8 cellular contexts compared by ENCODE assay signal in genomic region chr5:36875051-36875788, GRCh38. TPM values are rescaled to one million over a fixed set of nuclear protein-coding genes. Genes with fewer than 3 reads are reported as not detected.
DNase-seq lines count a peak whose midpoint lies in the region; ATAC-seq lines count a peak whose summit lies in the region.

No MANE protein-coding gene starts in this region.

- 1 to 3% methylated on average over 26 of the region's 26 CpGs for WGBS in ectodermal cell, 2 experiments

- H3K4me3 ChIP-seq in ectodermal cell (ENCODE audit: insufficient read depth, low read depth, low read length), result peak overlapping the region; percentile 95

- ATAC-seq in GM19395 (IDR thresholded peaks at IDR 0.05; ENCODE audit: unreplicated experiment), result no peak

- H3K27me3 ChIP-seq in ectodermal cell (ENCODE audit: control insufficient read depth, insufficient read depth, low read length, poor library complexity, severe bottlenecking), result no peaks in the 10 kb centered on the region

- H3K4me1 ChIP-seq in ectodermal cell (ENCODE audit: control insufficient read depth, insufficient read depth, low read length), result no peaks in the 10 kb centered on the region

- peak; percentile 46 for DNase-seq in SIG-M5 treated with dmso at 0.1 percent for 504 hours (lab: John Stamatoyannopoulos, UW; ENCODE audit: unreplicated experiment)
- DNase-seq in SIG-M5 (lab: John Stamatoyannopoulos, UW), result no peak
- DNase-seq in NCI-H2171 treated with DMSO at 0.1 percent for 48 hours (lab: John Stamatoyannopoulos, UW), result peak; percentile 55
- peak; percentile 59 to 65 for DNase-seq in activated CD4-positive, alpha-beta T cell treated with anti-CD3 and anti-CD28 coated beads, Interleukin-2, amount 50 U/mL, for 48 hours
- DNase-seq in medulla oblongata (ENCODE audit: extremely low spot score), result peak; percentile 80
- DNase-seq in stimulated activated CD8-positive, alpha-beta memory T cell treated with anti-CD3 and anti-CD28 coated beads, Interleukin-2, amount 100 ng/mL, for 48 hours (ENCODE audit: low read depth in 2 of 2), result peak; percentile 26 to 42

- no peaks in the 10 kb centered on the region for H3K9me3 ChIP-seq in ectodermal cell (ENCODE audit: control insufficient read depth, low read length)

- no peaks in the 10 kb centered on the region for H3K36me3 ChIP-seq in ectodermal cell (ENCODE audit: control insufficient read depth, insufficient read depth, low read length)

- H3K27ac ChIP-seq in ectodermal cell (ENCODE audit: insufficient read depth, low read depth, low read length, poor library complexity, severe bottlenecking), result peak overlapping the region; percentile 86

RNA-seq across cellular contexts. Expression of gene NIPBL, which starts 1.3 kb away (rescaled TPM):
- 40.8 TPM for polyA plus RNA-seq in ectodermal cell (2013, experiment 1 of 4)
- 45.6 TPM for polyA plus RNA-seq in ectodermal cell (2013, experiment 2 of 4)
- 37.7 TPM for polyA plus RNA-seq in ectodermal cell (2013, experiment 3 of 4)
- polyA plus RNA-seq in ectodermal cell (2013, experiment 4 of 4), result 46.9 TPM
